ENCODE assay signal across 17 cellular contexts in genomic region chr7:1103789-1104513, GRCh38. TPM values are rescaled to one million over a fixed set of nuclear protein-coding genes. Genes with fewer than 3 reads are reported as not detected.
DNase-seq lines count a peak whose midpoint lies in the region; ATAC-seq and TF ChIP-seq lines count a peak whose summit lies in the region.
"Had no signal": no experiment of that assay in that cellular context is flagged by ENCODE, and none has a peak within 500 bp of the region (broad histone marks: within the 10 kb centered on the region; RNA-seq: fewer than 3 reads in every experiment).

No MANE protein-coding gene starts in this region.

- H3K4me1 ChIP-seq in prostate gland (replicated peaks) (no peaks in the 10 kb centered on the region), colonic mucosa (no peaks in the 10 kb centered on the region), SJCRH30 (peaks cover 17% of the 10 kb centered on the region)
- H3K4me1 ChIP-seq: suprapubic skin had no signal

- intact Hi-C loops in activated CD4-positive, alpha-beta T cell treated with anti-CD3 and anti-CD28 coated beads, Interleukin-2, amount 10 ng/mL, durations not matched to agents 24 days and 14 days (cut with micrococcal nuclease): no loop called here
- intact Hi-C loops in prostate gland (cut with DNase I) (no loop called here), colonic mucosa (cut with DNase I) (no loop called here)

- 94% methylated on average over 21 of the region's 21 CpGs for WGBS in prostate gland

- no peak for TF ChIP-seq POLR2A in prostate gland (IDR thresholded peaks at IDR 0.05)

- H3K4me3 ChIP-seq in prostate gland (no peak overlapping the region), colonic mucosa (no peak overlapping the region), SJCRH30 (no peak overlapping the region)
- H3K4me3 ChIP-seq: ascending aorta, suprapubic skin had no signal

- H3K27ac ChIP-seq in prostate gland: no peak overlapping the region
- H3K27ac ChIP-seq in colonic mucosa: no peak overlapping the region
- H3K27ac ChIP-seq in SJCRH30: no peak overlapping the region
- H3K27ac ChIP-seq: ascending aorta, suprapubic skin had no signal

- no peaks in the 10 kb centered on the region for H3K9me3 ChIP-seq in prostate gland
- no peaks in the 10 kb centered on the region for H3K9me3 ChIP-seq in colonic mucosa
- no peaks in the 10 kb centered on the region for H3K9me3 ChIP-seq in SJCRH30 (replicated peaks)
- H3K9me3 ChIP-seq: ascending aorta, suprapubic skin had no signal

- peak overlapping the region; percentile 56 for H3K27ac Mint-ChIP-seq in activated CD4-positive, alpha-beta T cell treated with anti-CD3 and anti-CD28 coated beads, Interleukin-2, amount 10 ng/mL, durations not matched to agents 24 days and 14 days
- H3K27ac Mint-ChIP-seq in central memory CD8-positive, alpha-beta T cell (ENCODE audit: low read depth): peak overlapping the region; percentile 75
- peak overlapping the region; percentile 84 for H3K27ac Mint-ChIP-seq in stimulated activated effector memory CD8-positive, alpha-beta T cell treated with anti-CD3 and anti-CD28 coated beads, Interleukin-12 subunit alpha, Interleukin-12 subunit beta, amount 100 ng/mL, for 72 hours

- no peaks in the 10 kb centered on the region for H3K36me3 Mint-ChIP-seq in activated CD4-positive, alpha-beta T cell treated with anti-CD3 and anti-CD28 coated beads, Interleukin-2, amount 10 ng/mL, durations not matched to agents 24 days and 14 days (ENCODE audit: low read depth)
- H3K36me3 Mint-ChIP-seq in central memory CD8-positive, alpha-beta T cell (ENCODE audit: insufficient read depth): no peaks in the 10 kb centered on the region
- no peaks in the 10 kb centered on the region for H3K36me3 Mint-ChIP-seq in stimulated activated effector memory CD8-positive, alpha-beta T cell treated with anti-CD3 and anti-CD28 coated beads, Interleukin-12 subunit alpha, Interleukin-12 subunit beta, amount 100 ng/mL, for 72 hours
- H3K36me3 Mint-ChIP-seq: immature natural killer cell had no signal

- no peak overlapping the region for H3K9ac ChIP-seq in colonic mucosa (ENCODE audit: low read depth in 2 of 2, low read length in 2 of 2)

- peaks cover 18% of the 10 kb centered on the region for H3K4me1 Mint-ChIP-seq in activated CD4-positive, alpha-beta T cell treated with anti-CD3 and anti-CD28 coated beads, Interleukin-2, amount 10 ng/mL, durations not matched to agents 24 days and 14 days
- peaks cover 6% of the 10 kb centered on the region for H3K4me1 Mint-ChIP-seq in central memory CD8-positive, alpha-beta T cell
- H3K4me1 Mint-ChIP-seq in stimulated activated effector memory CD8-positive, alpha-beta T cell treated with anti-CD3 and anti-CD28 coated beads, Interleukin-12 subunit alpha, Interleukin-12 subunit beta, amount 100 ng/mL, for 72 hours: peaks cover 38% of the 10 kb centered on the region
- H3K4me1 Mint-ChIP-seq: immature natural killer cell had no signal

- peak overlapping the region; percentile 28 for H3K4me3 Mint-ChIP-seq in activated CD4-positive, alpha-beta T cell treated with anti-CD3 and anti-CD28 coated beads, Interleukin-2, amount 10 ng/mL, durations not matched to agents 24 days and 14 days
- H3K4me3 Mint-ChIP-seq in central memory CD8-positive, alpha-beta T cell: peak overlapping the region; percentile 74
- peak overlapping the region; percentile 70 for H3K4me3 Mint-ChIP-seq in stimulated activated effector memory CD8-positive, alpha-beta T cell treated with anti-CD3 and anti-CD28 coated beads, Interleukin-12 subunit alpha, Interleukin-12 subunit beta, amount 100 ng/mL, for 72 hours

- H3K36me3 ChIP-seq in prostate gland (no peaks in the 10 kb centered on the region), colonic mucosa (no peaks in the 10 kb centered on the region), SJCRH30 (no peaks in the 10 kb centered on the region)
- H3K36me3 ChIP-seq: ascending aorta, suprapubic skin had no signal

- TF ChIP-seq CTCF in prostate gland (IDR thresholded peaks at IDR 0.05): no peak
- TF ChIP-seq CTCF in colonic mucosa (IDR thresholded peaks at IDR 0.05): no peak

- ATAC-seq in HG03159 (IDR thresholded peaks at IDR 0.05; ENCODE audit: unreplicated experiment): peak; percentile 4
- ATAC-seq in central memory CD8-positive, alpha-beta T cell (replicated peaks; ENCODE audit: extremely low read depth, poor library complexity, severe bottlenecking): peak; percentile 60
- ATAC-seq in stimulated activated effector memory CD8-positive, alpha-beta T cell treated with anti-CD3 and anti-CD28 coated beads, Interleukin-12 subunit alpha, Interleukin-12 subunit beta, amount 100 ng/mL, for 72 hours: no peak

- H3K27me3 ChIP-seq in prostate gland (replicated peaks; ENCODE audit: insufficient read depth) (no peaks in the 10 kb centered on the region), colonic mucosa (no peaks in the 10 kb centered on the region), SJCRH30 (no peaks in the 10 kb centered on the region)
- H3K27me3 ChIP-seq: ascending aorta, suprapubic skin had no signal

- H3K9me3 Mint-ChIP-seq in activated CD4-positive, alpha-beta T cell treated with anti-CD3 and anti-CD28 coated beads, Interleukin-2, amount 10 ng/mL, durations not matched to agents 24 days and 14 days: no peaks in the 10 kb centered on the region
- no peaks in the 10 kb centered on the region for H3K9me3 Mint-ChIP-seq in central memory CD8-positive, alpha-beta T cell
- no peaks in the 10 kb centered on the region for H3K9me3 Mint-ChIP-seq in stimulated activated effector memory CD8-positive, alpha-beta T cell treated with anti-CD3 and anti-CD28 coated beads, Interleukin-12 subunit alpha, Interleukin-12 subunit beta, amount 100 ng/mL, for 72 hours
- H3K9me3 Mint-ChIP-seq: immature natural killer cell had no signal

- no peaks in the 10 kb centered on the region for H3K27me3 Mint-ChIP-seq in activated CD4-positive, alpha-beta T cell treated with anti-CD3 and anti-CD28 coated beads, Interleukin-2, amount 10 ng/mL, durations not matched to agents 24 days and 14 days
- H3K27me3 Mint-ChIP-seq in central memory CD8-positive, alpha-beta T cell: no peaks in the 10 kb centered on the region

- no peak for DNase-seq in activated CD4-positive, alpha-beta T cell treated with anti-CD3 and anti-CD28 coated beads, Interleukin-2, amount 10 ng/mL, durations not matched to agents 24 days and 14 days
- DNase-seq in activated CD4-positive, alpha-beta T cell treated with anti-CD3 and anti-CD28 coated beads, Interleukin-2, amount 50 U/mL, for 1 hour: no peak
- no peak for DNase-seq in central memory CD8-positive, alpha-beta T cell (ENCODE audit: low spot score in 2 of 2)
- peak in 1 of 2 donors; percentile 74 for DNase-seq in stimulated activated effector memory CD8-positive, alpha-beta T cell treated with anti-CD3 and anti-CD28 coated beads, Interleukin-12 subunit alpha, Interleukin-12 subunit beta, amount 100 ng/mL, for 72 hours (ENCODE audit: low spot score in 2 of 2)
- DNase-seq in prostate gland (ENCODE audit: low spot score) (no peak), colonic mucosa (no peak), SJCRH30 (no peak)
- DNase-seq: 8988T; Calu3; effector CD4-positive, alpha-beta T cell; immature natural killer cell; NCI-H146; NCI-H774 had no signal

RNA-seq across cellular contexts. Expression of gene GPER1, which starts 16.0 kb away (rescaled TPM):
- total RNA-seq in activated CD4-positive, alpha-beta T cell treated with anti-CD3 and anti-CD28 coated beads, Interleukin-2, amount 10 ng/mL, durations not matched to agents 24 days and 14 days: 0.09 TPM in 1 of 2 replicates, not detected in the other
- 10 to 100 TPM in 1 of 2 donors, 1 to 10 TPM in 1; 7.4 to 11.5 TPM for total RNA-seq in prostate gland
- 1 to 10 TPM; 5.7 to 8.2 TPM for total RNA-seq in colonic mucosa
- 0.15 TPM in 1 of 2 replicates, not detected in the other for total RNA-seq in SJCRH30 (2014; rRNA removed; shearing (Covaris generic))

RNA-seq across cellular contexts. Expression of gene ZFAND2A, which starts 56.0 kb away (rescaled TPM):
- total RNA-seq in activated CD4-positive, alpha-beta T cell treated with anti-CD3 and anti-CD28 coated beads, Interleukin-2, amount 10 ng/mL, durations not matched to agents 24 days and 14 days: 19.9 and 24.2 TPM in 2 replicates
- 10 to 100 TPM; 25.0 to 36.3 TPM for total RNA-seq in prostate gland
- 10 to 100 TPM; 26.2 to 38.7 TPM for total RNA-seq in colonic mucosa
- total RNA-seq in SJCRH30 (2014; rRNA removed; shearing (Covaris generic)): 5.1 and 6.3 TPM in 2 replicates

RNA-seq across cellular contexts. Expression of gene GPR146, which starts 59.6 kb away (rescaled TPM):
- total RNA-seq in activated CD4-positive, alpha-beta T cell treated with anti-CD3 and anti-CD28 coated beads, Interleukin-2, amount 10 ng/mL, durations not matched to agents 24 days and 14 days: 2.5 and 4.1 TPM in 2 replicates
- 10 to 100 TPM in 1 of 2 donors, 1 to 10 TPM in 1; 6.1 to 25.9 TPM for total RNA-seq in prostate gland
- total RNA-seq in colonic mucosa: 1 to 10 TPM; 2.9 to 9.0 TPM
- 0.93 and 2.1 TPM in 2 replicates for total RNA-seq in SJCRH30 (2014; rRNA removed; shearing (Covaris generic))
- total RNA-seq: fibroblast of villous mesenchyme had no signal
